Comparison of ENCODE assay signal across 1 cellular context in genomic region chr20:577167-577791, GRCh38.
TF ChIP-seq lines count a peak whose summit lies in the region.

No MANE protein-coding gene starts in this region.

TF ChIP-seq in K562, 482 proteins besides CTCF, POLR2A, EP300 and RAD21 (continued from another document and continues in another):
- TF ChIP-seq ZNF407 (IDR thresholded peaks at IDR 0.05; ENCODE audit: low read depth) (no peak), ELF1 (tag; IDR thresholded peaks at IDR 0.05) (no peak), PTRF (tag; IDR thresholded peaks at IDR 0.05) (no peak), HMG20B (CRISPR knock-in tag; IDR thresholded peaks at IDR 0.05) (no peak), ZKSCAN1 (IDR thresholded peaks at IDR 0.05; ENCODE audit: low read depth, low read length) (no peak), GTF2B (IDR thresholded peaks at IDR 0.05; ENCODE audit: extremely low read depth, insufficient read length) (no peak), ZBTB33 (CRISPR knock-in tag; IDR thresholded peaks at IDR 0.05) (peak; percentile 36; the same call in 1 of the 2 replicates), OTX1 (CRISPR knock-in tag; IDR thresholded peaks at IDR 0.05) (no peak), PURB (CRISPR knock-in tag; IDR thresholded peaks at IDR 0.05; ENCODE audit: low read depth) (no peak), ZNF121 (CRISPR knock-in tag; conservative IDR thresholded peaks at IDR 0.05) (no peak), ZBTB11 (CRISPR knock-in tag; IDR thresholded peaks at IDR 0.05) (no peak), CEBPB (tag; IDR thresholded peaks at IDR 0.05) (no peak), BDP1 (IDR thresholded peaks at IDR 0.05; ENCODE audit: insufficient read depth, insufficient read length) (no peak), GABPB2 (CRISPR knock-in tag; conservative IDR thresholded peaks at IDR 0.05) (no peak), ZNF318 (IDR thresholded peaks at IDR 0.05; ENCODE audit: borderline replicate concordance in 1 of 2, low read depth in 1 of 2) (no peak), GABPA (tag; conservative IDR thresholded peaks at IDR 0.05; ENCODE audit: low read depth) (no peak), KDM1A (IDR thresholded peaks at IDR 0.05) (no peak), USF1 (CRISPR knock-in tag; IDR thresholded peaks at IDR 0.05) (peak; percentile 98), E2F1 (CRISPR knock-in tag; IDR thresholded peaks at IDR 0.05) (no peak), HDAC2 (IDR thresholded peaks at IDR 0.05) (no peak), ELF4 (CRISPR knock-in tag; IDR thresholded peaks at IDR 0.05) (no peak), HNRNPUL1 (IDR thresholded peaks at IDR 0.05; ENCODE audit: low read length) (no peak), NR2C1 (IDR thresholded peaks at IDR 0.05) (no peak), NR2C1 (tag; IDR thresholded peaks at IDR 0.05) (no peak), ZNF668 (CRISPR knock-in tag; IDR thresholded peaks at IDR 0.05) (no peak), TEAD4 (IDR thresholded peaks at IDR 0.05; ENCODE audit: low read length) (peak; percentile 23; the same call in 1 of the 2 replicates), TEAD4 (CRISPR knock-in tag; IDR thresholded peaks at IDR 0.05; ENCODE audit: borderline replicate concordance) (no peak), ATF1 (CRISPR knock-in tag; IDR thresholded peaks at IDR 0.05) (no peak), ATF1 (tag; IDR thresholded peaks at IDR 0.05) (peak; percentile 94), HEY1 (CRISPR knock-in tag; IDR thresholded peaks at IDR 0.05; ENCODE audit: borderline replicate concordance) (no peak), ZNF274 (IDR thresholded peaks at IDR 0.05; ENCODE audit: borderline replicate concordance, low read depth, low read length) (no peak), HSF4 (CRISPR knock-in tag; IDR thresholded peaks at IDR 0.05; ENCODE audit: borderline replicate concordance) (no peak), ZNF766 (CRISPR knock-in tag; conservative IDR thresholded peaks at IDR 0.05) (no peak)
